8 cellular contexts compared by ENCODE assay signal in the genomic region with DNA sequence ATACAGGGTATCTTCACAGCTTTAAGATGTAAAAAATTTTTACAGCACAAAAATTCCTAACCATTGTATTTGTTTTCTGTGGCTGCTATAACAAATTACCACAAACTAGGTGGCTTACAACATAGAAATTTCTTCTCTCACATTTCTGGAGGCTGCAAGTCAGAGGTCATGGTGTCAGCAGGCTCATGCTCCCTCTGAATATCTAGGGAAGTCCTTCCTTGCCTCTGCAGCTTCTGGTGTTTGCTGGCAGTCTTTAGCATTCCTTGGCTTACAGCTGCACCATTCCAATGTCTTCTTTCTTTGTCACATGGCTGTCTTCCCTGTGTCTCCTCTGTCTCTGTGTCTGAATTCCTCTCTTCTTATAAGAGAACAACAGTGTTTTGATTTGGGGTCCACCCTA.
"Had no signal": no experiment of that assay in that cellular context is flagged by ENCODE, and none has a peak within 500 bp of the region (broad histone marks: within the 10 kb centered on the region; RNA-seq: fewer than 3 reads in every experiment).

No MANE protein-coding gene starts in this region.

- FAIRE-seq: G401.6, GM12878, GM12891, GM12892, GM18507, GM19239 had no signal

- ATAC-seq: GM12878 had no signal

- DNase-seq: GDM1, GF-D8 had no signal

- H3K4me3 ChIP-seq: GM12878 had no signal
